12 cellular contexts compared by ENCODE assay signal in the genomic region with DNA sequence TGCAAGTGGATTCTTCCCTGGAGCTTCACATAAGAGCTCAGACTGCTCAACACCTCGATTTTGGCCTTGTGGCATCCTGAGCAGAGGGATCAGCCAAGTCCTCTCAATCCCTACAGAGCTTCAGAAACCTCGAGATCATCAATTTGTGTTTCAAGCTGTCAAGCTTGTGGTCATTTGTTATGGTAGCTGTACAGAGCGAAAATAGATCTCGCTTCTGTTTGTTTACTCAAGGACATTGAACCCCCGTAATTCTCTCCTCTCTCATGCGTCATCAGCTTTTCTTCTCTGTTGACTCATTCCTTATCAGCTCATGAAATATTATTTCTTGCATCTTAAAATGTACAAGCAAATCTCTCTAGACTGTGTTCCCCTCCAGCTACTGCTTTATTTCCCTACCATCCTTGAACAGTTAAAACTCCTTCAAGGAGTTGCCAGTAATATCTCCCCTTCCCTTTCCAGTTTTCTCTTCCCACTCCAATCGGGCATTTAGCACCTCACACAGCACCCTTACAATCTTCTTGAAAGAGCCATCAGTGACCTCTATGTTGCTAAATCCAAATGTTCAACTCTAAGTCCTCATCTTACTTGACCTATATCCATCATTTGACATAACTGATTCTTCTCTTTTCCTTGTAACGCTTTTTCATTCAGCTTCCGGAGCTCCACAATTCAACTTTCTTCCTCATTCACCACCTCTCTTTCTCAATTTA.
DNase-seq lines count a peak whose midpoint lies in the region; ATAC-seq and TF ChIP-seq lines count a peak whose summit lies in the region.
"Had no signal": no experiment of that assay in that cellular context is flagged by ENCODE, and none has a peak within 500 bp of the region (broad histone marks: within the 10 kb centered on the region; RNA-seq: fewer than 3 reads in every experiment).

No MANE protein-coding gene starts in this region.

- no peaks in the 10 kb centered on the region for H3K36me3 ChIP-seq in PC-3 (ENCODE audit: low read depth, low read length)
- H3K36me3 ChIP-seq in fibroblast of lung (ENCODE audit: control insufficient read depth, insufficient read depth, low read length) = no peaks in the 10 kb centered on the region
- H3K36me3 ChIP-seq in osteoblast (ENCODE audit: insufficient read depth, low read length) = no peaks in the 10 kb centered on the region
- no peaks in the 10 kb centered on the region for H3K36me3 ChIP-seq in uterus
- H3K36me3 ChIP-seq: suprapubic skin had no signal

- H3K4me1 ChIP-seq in PC-3 (ENCODE audit: insufficient read depth, low read length) (no peaks in the 10 kb centered on the region), fibroblast of lung (ENCODE audit: control insufficient read depth, extremely low read depth, insufficient read depth, low read length) (no peaks in the 10 kb centered on the region), osteoblast (ENCODE audit: insufficient read depth, low read length) (peaks cover 17% of the 10 kb centered on the region), uterus (no peaks in the 10 kb centered on the region)
- H3K4me1 ChIP-seq: suprapubic skin had no signal

- H3K4me3 ChIP-seq in GM12865 (ENCODE audit: low read depth, low read length) = no peak overlapping the region
- H3K4me3 ChIP-seq in PC-3 (ENCODE audit: low read length) = no peak overlapping the region
- no peak overlapping the region for H3K4me3 ChIP-seq in fibroblast of lung (replicated peaks in 1 of 4; ENCODE audit: control extremely low read depth in 1 of 4, insufficient read depth in 1 of 4, low read depth in 3 of 4, low read length in 4 of 4)
- H3K4me3 ChIP-seq in osteoblast (ENCODE audit: insufficient read depth, low read length) = peak overlapping the region; percentile 10
- H3K4me3 ChIP-seq in uterus = no peak overlapping the region
- H3K4me3 ChIP-seq: suprapubic skin had no signal

- no TSS peak for BruUV-seq in PC-3 (replicated peaks; lab: Mats Ljungman, UMichigan)

- intact Hi-C loops in PC-3 (cut with micrococcal nuclease) (no loop called here), uterus (cut with DNase I; ENCODE audit: low total_unique reads) (no loop called here)

- H3K79me2 ChIP-seq in PC-3 (ENCODE audit: low read length) = no peaks in the 10 kb centered on the region
- H3K79me2 ChIP-seq in fibroblast of lung (ENCODE audit: control insufficient read depth, insufficient read depth, low read length) = no peaks in the 10 kb centered on the region
- H3K79me2 ChIP-seq in osteoblast (ENCODE audit: insufficient read depth, low read length) = no peaks in the 10 kb centered on the region

- ATAC-seq in PC-3 = no peak
- ATAC-seq in HG03432 (IDR thresholded peaks at IDR 0.05; ENCODE audit: unreplicated experiment) = no peak

- H3F3A ChIP-seq in PC-3 (ENCODE audit: low read length, unreplicated experiment) = no peaks in the 10 kb centered on the region

- no peaks in the 10 kb centered on the region for H3K9me2 ChIP-seq in PC-3 (replicated peaks; ENCODE audit: low read length)

- no peak for TF ChIP-seq CTCF in GM12865 (IDR thresholded peaks at IDR 0.05; ENCODE audit: insufficient read depth, low read depth, low read length, missing control alignments)
- no peak for TF ChIP-seq CTCF in PC-3 (conservative IDR thresholded peaks at IDR 0.05; ENCODE audit: low read depth, low read length)
- TF ChIP-seq CTCF in fibroblast of lung (conservative IDR thresholded peaks at IDR 0.05 in 1 of 2, IDR thresholded peaks at IDR 0.05 in 1 of 2; ENCODE audit: low read depth in 1 of 2, low read length in 2 of 2) = no peak
- TF ChIP-seq CTCF in osteoblast (IDR thresholded peaks at IDR 0.05; ENCODE audit: extremely low read depth, low read depth, low read length) = no peak
- no peak for TF ChIP-seq CTCF in uterus (IDR thresholded peaks at IDR 0.05)

- H3K27me3 ChIP-seq in PC-3 (ENCODE audit: low read length) = no peaks in the 10 kb centered on the region
- H3K27me3 ChIP-seq in fibroblast of lung (ENCODE audit: control insufficient read depth, insufficient read depth, low read length) = no peaks in the 10 kb centered on the region
- H3K27me3 ChIP-seq in osteoblast (ENCODE audit: insufficient read depth, low read length) = no peaks in the 10 kb centered on the region
- H3K27me3 ChIP-seq in uterus = no peaks in the 10 kb centered on the region
- H3K27me3 ChIP-seq: suprapubic skin had no signal

- no peak overlapping the region for H3K9ac ChIP-seq in PC-3 (ENCODE audit: low read length)
- no peak overlapping the region for H3K9ac ChIP-seq in fibroblast of lung (ENCODE audit: insufficient read depth, low read length)

- no peak for TF ChIP-seq POLR2A in uterus (IDR thresholded peaks at IDR 0.05)

- no peaks in the 10 kb centered on the region for H4K20me1 ChIP-seq in PC-3 (ENCODE audit: low read length)
- no peaks in the 10 kb centered on the region for H4K20me1 ChIP-seq in fibroblast of lung (ENCODE audit: control insufficient read depth, extremely low read depth, insufficient read depth, low read length)
- no peaks in the 10 kb centered on the region for H4K20me1 ChIP-seq in osteoblast (ENCODE audit: insufficient read depth, low read length)

- H3K9me3 ChIP-seq in PC-3 (ENCODE audit: low read length) (no peaks in the 10 kb centered on the region), fibroblast of lung (ENCODE audit: control insufficient read depth, insufficient read depth, low read depth, low read length) (no peaks in the 10 kb centered on the region), osteoblast (ENCODE audit: low read depth, low read length) (no peaks in the 10 kb centered on the region), uterus (no peaks in the 10 kb centered on the region)
- H3K9me3 ChIP-seq: suprapubic skin had no signal

- H3K27ac ChIP-seq in PC-3 (ENCODE audit: low read length) = no peak overlapping the region
- H3K27ac ChIP-seq in fibroblast of lung (ENCODE audit: insufficient read depth, low read length) = no peak overlapping the region
- H3K27ac ChIP-seq in osteoblast (ENCODE audit: low read depth, low read length) = peak overlapping the region; percentile 28
- H3K27ac ChIP-seq in uterus = no peak overlapping the region
- H3K27ac ChIP-seq: suprapubic skin had no signal

- H3K4me2 ChIP-seq in PC-3 (ENCODE audit: low read length) (no peak overlapping the region), fibroblast of lung (ENCODE audit: extremely low read depth, insufficient read depth, low read length) (peak overlapping the region; percentile 46), osteoblast (ENCODE audit: insufficient read depth, low read length) (peak overlapping the region; percentile 62)

- no peak overlapping the region for H2AFZ ChIP-seq in PC-3 (ENCODE audit: low read length)
- H2AFZ ChIP-seq in fibroblast of lung (ENCODE audit: low read length) = no peak overlapping the region
- no peak overlapping the region for H2AFZ ChIP-seq in osteoblast (ENCODE audit: low read length)

- POLR2A ChIA-PET in PC-3 (lab: Charles Lee; ENCODE audit: unreplicated experiment) = interaction anchor here (0.7 kb wide), 1 partner anchor 104 kb away, joined by 3 read pairs; no protein-coding TSS in a partner anchor

- CTCF ChIA-PET in PC-3 (lab: Charles Lee) = no interaction called here

- DNase-seq in GM12865 (ENCODE audit: low read depth) (peak; percentile 22), PC-3 (peak; percentile 35), fibroblast of lung (ENCODE audit: low read depth in 2 of 2) (peak; percentile 95 to 96), osteoblast (ENCODE audit: insufficient read length, low spot score, missing footprints) (peak; percentile 82), superior temporal gyrus (ENCODE audit: extremely low spot score) (no peak), uterus (no peak), NCI-H2196 treated with DMSO at 0.1 percent for 48 hours (lab: John Stamatoyannopoulos, UW; ENCODE audit: unreplicated experiment) (no peak)
- DNase-seq: activated CD4-positive, alpha-beta T cell treated with anti-CD3 and anti-CD28 coated beads, Interleukin-2, amount 50 U/mL, for 48 hours; H7; NCI-H2081 treated with DMSO at 0.1 percent for 48 hours had no signal

Comparison
In these comparisons a context has a peak if more than half of its experiments do, and no peak if none do; other contexts are left out.
1. DNase-seq: peak in GM12865 (single experiment), PC-3 (single experiment), fibroblast of lung (2 of 2) and osteoblast (single experiment); none in superior temporal gyrus (single experiment), uterus (0 of 2) and NCI-H2196 treated with DMSO at 0.1 percent for 48 hours (single experiment).